In the genomic region with DNA sequence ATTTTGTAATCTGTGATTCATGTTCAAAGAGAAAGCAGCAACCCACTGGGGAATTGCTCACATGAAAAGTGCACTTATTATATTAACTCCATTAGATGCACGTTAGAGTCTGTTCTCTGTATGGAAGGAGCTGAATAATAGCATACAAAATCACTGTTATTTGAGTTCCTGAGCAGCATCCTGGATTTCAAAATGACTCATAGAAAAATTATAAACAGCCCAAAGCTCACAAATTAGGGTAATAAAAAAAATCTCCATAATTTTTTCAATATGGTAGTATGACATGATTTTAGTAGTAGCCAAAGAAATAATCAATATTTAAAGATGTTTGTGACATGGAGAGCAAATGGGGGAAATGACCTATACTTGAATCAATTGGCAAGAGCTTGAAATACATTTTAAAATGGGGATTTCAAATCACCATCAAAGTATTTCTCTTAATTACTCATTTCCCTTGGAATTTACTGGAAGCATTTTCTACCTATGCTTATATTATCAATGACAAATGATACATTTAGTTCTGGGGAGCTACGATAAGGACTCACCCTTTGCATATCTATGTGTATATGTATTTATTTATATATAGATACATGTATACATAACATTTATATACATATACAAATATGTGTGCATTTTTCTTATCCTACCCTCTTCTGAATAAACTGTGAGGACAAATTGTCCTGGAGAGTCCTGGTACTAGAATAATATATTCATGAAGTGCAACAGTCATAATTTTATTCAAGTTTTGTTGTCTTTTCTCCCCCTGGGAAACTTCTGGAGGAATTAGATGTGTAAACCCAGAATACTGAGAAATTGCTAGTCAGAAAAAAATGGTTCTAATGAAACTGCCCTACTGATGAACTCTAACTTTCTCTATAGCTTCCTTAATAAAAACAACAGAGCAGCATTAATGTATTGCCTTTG, we compare ENCODE assay signal across 22 cellular contexts.
DNase-seq lines count a peak whose midpoint lies in the region; TF ChIP-seq lines count a peak whose summit lies in the region.
"Had no signal": no experiment of that assay in that cellular context is flagged by ENCODE, and none has a peak within 500 bp of the region (broad histone marks: within the 10 kb centered on the region; RNA-seq: fewer than 3 reads in every experiment).

No MANE protein-coding gene starts in this region.

- H2AFZ ChIP-seq in osteoblast (ENCODE audit: low read length), result no peak overlapping the region

- H3K4me2 ChIP-seq in osteoblast (ENCODE audit: insufficient read depth, low read length), result peak overlapping the region; percentile 27

- intact Hi-C loops in cardiac septum (cut with DNase I), result no loop called here
- intact Hi-C loops in Caco-2 (cut with micrococcal nuclease; ENCODE audit: unreplicated experiment), result no loop called here

- no peaks in the 10 kb centered on the region for H3K79me2 ChIP-seq in osteoblast (ENCODE audit: insufficient read depth, low read length)

- H3K4me1 ChIP-seq in SJSA1 (replicated peaks) (peaks cover 52% of the 10 kb centered on the region), osteoblast (ENCODE audit: insufficient read depth, low read length) (peaks cover 47% of the 10 kb centered on the region), Caco-2 (no peaks in the 10 kb centered on the region)
- H3K4me1 ChIP-seq: spleen had no signal

- no peaks in the 10 kb centered on the region for H3K36me3 ChIP-seq in SJSA1
- H3K36me3 ChIP-seq in osteoblast (ENCODE audit: insufficient read depth, low read length), result no peaks in the 10 kb centered on the region
- H3K36me3 ChIP-seq in Caco-2 (ENCODE audit: control insufficient read depth, insufficient read depth, low read length), result no peaks in the 10 kb centered on the region
- H3K36me3 ChIP-seq: pancreas, spleen, suprapubic skin had no signal

- H3K4me1 Mint-ChIP-seq in Caco-2 (ENCODE audit: low read depth, unreplicated experiment), result no peaks in the 10 kb centered on the region
- peaks cover 23% of the 10 kb centered on the region for H3K4me1 Mint-ChIP-seq in nephron progenitor cell
- H3K4me1 Mint-ChIP-seq: activated naive CD8-positive, alpha-beta T cell treated with anti-CD3 and anti-CD28 coated beads, Interleukin-2, amount 50 U/mL, for 24 hours had no signal

- no peaks in the 10 kb centered on the region for H4K20me1 ChIP-seq in osteoblast (ENCODE audit: insufficient read depth, low read length)

- H3K36me3 Mint-ChIP-seq in Caco-2 (ENCODE audit: insufficient read depth, unreplicated experiment), result no peaks in the 10 kb centered on the region
- no peaks in the 10 kb centered on the region for H3K36me3 Mint-ChIP-seq in nephron progenitor cell (ENCODE audit: low read depth)

- H3K4me3 ChIP-seq in SJSA1 (no peak overlapping the region), osteoblast (ENCODE audit: insufficient read depth, low read length) (no peak overlapping the region), Caco-2 (ENCODE audit: low read depth, low read length) (no peak overlapping the region)
- H3K4me3 ChIP-seq: K562, pancreas, spleen, suprapubic skin had no signal

- H3K27me3 Mint-ChIP-seq in Caco-2 (ENCODE audit: insufficient read depth, unreplicated experiment) (no peaks in the 10 kb centered on the region), nephron progenitor cell (ENCODE audit: low read depth, poor library complexity) (no peaks in the 10 kb centered on the region)

- H3K27ac Mint-ChIP-seq in Caco-2 (ENCODE audit: unreplicated experiment), result no peak overlapping the region
- H3K27ac Mint-ChIP-seq in nephron progenitor cell, result no peak overlapping the region
- H3K27ac Mint-ChIP-seq: activated naive CD8-positive, alpha-beta T cell treated with anti-CD3 and anti-CD28 coated beads, Interleukin-2, amount 50 U/mL, for 24 hours; endodermal cell had no signal

- H3K27ac ChIP-seq in SJSA1 (peak overlapping the region; percentile 95), epithelial cell of prostate (peak overlapping the region; percentile 81), osteoblast (ENCODE audit: low read depth, low read length) (peak overlapping the region; percentile 82)
- H3K27ac ChIP-seq: pancreas, spleen, suprapubic skin had no signal

- H3K9me3 ChIP-seq in SJSA1 (replicated peaks), result no peaks in the 10 kb centered on the region
- H3K9me3 ChIP-seq in osteoblast (ENCODE audit: low read depth, low read length), result no peaks in the 10 kb centered on the region
- H3K9me3 ChIP-seq in Caco-2, result no peaks in the 10 kb centered on the region
- H3K9me3 ChIP-seq: pancreas, spleen, suprapubic skin had no signal

- CTCF ChIA-PET in Caco-2 (lab: Charles Lee), result no interaction called here

- H3K9me3 Mint-ChIP-seq in Caco-2 (ENCODE audit: unreplicated experiment) (peaks cover 18% of the 10 kb centered on the region), nephron progenitor cell (no peaks in the 10 kb centered on the region)
- H3K9me3 Mint-ChIP-seq: activated naive CD8-positive, alpha-beta T cell treated with anti-CD3 and anti-CD28 coated beads, Interleukin-2, amount 50 U/mL, for 24 hours; endodermal cell had no signal

- DNase-seq in GM03348 (ENCODE audit: low spot score), result peak; percentile 20
- DNase-seq in SJSA1 (ENCODE audit: low read depth in 1 of 2, low spot score in 2 of 2), result no peak
- no peak for DNase-seq in epithelial cell of prostate (ENCODE audit: low read depth, low spot score)
- DNase-seq in osteoblast (ENCODE audit: insufficient read length, low spot score, missing footprints), result no peak
- no peak for DNase-seq in cardiac septum (ENCODE audit: low spot score)
- no peak for DNase-seq in GM19238 (ENCODE audit: insufficient read length, low spot score)
- DNase-seq in Caco-2, result no peak
- DNase-seq in nephron progenitor cell, result no peak
- DNase-seq: activated naive CD8-positive, alpha-beta T cell treated with anti-CD3 and anti-CD28 coated beads, Interleukin-2, amount 50 U/mL, for 24 hours; AML-193; cerebellar nuclear complex; COR-L47; endodermal cell; glutamatergic neuron; NCI-H2029 treated with DMSO at 0.1 percent for 48 hours; NCI-H524; pancreas; Right ventricle myocardium superior; spleen; T1000 had no signal

- TF ChIP-seq CTCF in osteoblast (IDR thresholded peaks at IDR 0.05; ENCODE audit: extremely low read depth, low read depth, low read length), result no peak
- no peak for TF ChIP-seq CTCF in Caco-2 (IDR thresholded peaks at IDR 0.05; ENCODE audit: insufficient read depth in 1 of 2, low read depth in 1 of 2, low read length in 1 of 2, severe bottlenecking in 1 of 2, unreplicated experiment in 1 of 2)
- TF ChIP-seq CTCF in nephron progenitor cell (IDR thresholded peaks at IDR 0.05), result no peak

- no peak overlapping the region for H3K4me3 Mint-ChIP-seq in Caco-2 (ENCODE audit: unreplicated experiment)
- H3K4me3 Mint-ChIP-seq in nephron progenitor cell, result no peak overlapping the region
- H3K4me3 Mint-ChIP-seq: activated naive CD8-positive, alpha-beta T cell treated with anti-CD3 and anti-CD28 coated beads, Interleukin-2, amount 50 U/mL, for 24 hours; endodermal cell had no signal

- no TSS peak for BruUV-seq in Caco-2 (replicated peaks; lab: Mats Ljungman, UMichigan)

- POLR2A ChIA-PET in Caco-2 (lab: Charles Lee), result no interaction called here

- H3K27me3 ChIP-seq in SJSA1 (replicated peaks), result no peaks in the 10 kb centered on the region
- no peaks in the 10 kb centered on the region for H3K27me3 ChIP-seq in osteoblast (ENCODE audit: insufficient read depth, low read length)
- no peaks in the 10 kb centered on the region for H3K27me3 ChIP-seq in Caco-2 (replicated peaks; ENCODE audit: control insufficient read depth, insufficient read depth, low read length)
- H3K27me3 ChIP-seq: pancreas, suprapubic skin had no signal
